ENCODE assay signal across 9 cellular contexts in the genomic region with DNA sequence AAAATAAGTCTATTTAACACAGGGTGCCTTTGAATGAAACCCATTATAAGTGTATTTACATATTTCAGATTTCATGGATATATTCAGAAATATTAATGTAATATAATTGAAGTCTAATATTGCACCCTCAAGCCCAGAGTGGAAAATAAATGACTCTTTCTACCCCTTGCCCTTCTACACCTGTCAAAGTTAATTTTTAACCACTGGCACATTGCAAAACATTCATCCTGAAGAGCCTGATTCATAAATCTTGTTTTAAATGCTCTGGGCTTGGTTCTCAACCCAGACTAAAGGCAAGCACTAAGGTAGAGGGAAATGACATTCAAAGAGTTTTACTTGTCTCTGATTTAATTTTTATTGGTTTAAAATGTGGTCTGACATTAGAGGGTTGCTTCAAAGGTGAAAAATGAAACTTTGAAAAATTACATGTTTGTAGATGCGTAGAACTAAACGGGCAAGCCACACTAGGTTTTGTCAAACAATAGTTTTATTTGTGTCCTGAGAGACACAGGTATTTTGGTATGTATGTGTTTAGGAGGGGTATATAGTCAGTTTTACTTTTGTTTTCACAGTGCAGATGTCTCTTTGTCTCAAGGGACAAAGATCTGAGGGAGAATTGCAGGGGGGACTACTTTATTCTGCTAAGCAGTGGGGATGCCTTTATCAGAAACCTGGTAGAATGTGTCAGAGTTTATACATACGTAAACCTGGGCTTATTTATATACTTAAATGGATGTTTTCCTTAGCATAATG.
DNase-seq lines count a peak whose midpoint lies in the region; ATAC-seq and TF ChIP-seq lines count a peak whose summit lies in the region.
"Had no signal": no experiment of that assay in that cellular context is flagged by ENCODE, and none has a peak within 500 bp of the region (broad histone marks: within the 10 kb centered on the region; RNA-seq: fewer than 3 reads in every experiment).

No MANE protein-coding gene starts in this region.

- H3K27me3 Mint-ChIP-seq in activated naive CD4-positive, alpha-beta T cell treated with anti-CD3 and anti-CD28 coated beads, Interleukin-2, amount 50 U/mL, for 24 hours, result no peaks in the 10 kb centered on the region
- peaks cover 7% of the 10 kb centered on the region for H3K27me3 Mint-ChIP-seq in type B pancreatic cell

- DNase-seq in activated naive CD4-positive, alpha-beta T cell (lab: John Stamatoyannopoulos, UW), result no peak
- DNase-seq in germinal center (ENCODE audit: low spot score), result peak; percentile 22
- DNase-seq in type B pancreatic cell (ENCODE audit: extremely low spot score, unreplicated experiment), result no peak
- DNase-seq in DMS79 (lab: John Stamatoyannopoulos, UW), result no peak
- DNase-seq in GF-D8 (lab: John Stamatoyannopoulos, UW), result no peak
- DNase-seq in NCI-H1436 (lab: John Stamatoyannopoulos, UW), result no peak
- DNase-seq: stimulated activated naive CD4-positive, alpha-beta T cell had no signal

- H3K4me1 Mint-ChIP-seq in activated naive CD4-positive, alpha-beta T cell treated with anti-CD3 and anti-CD28 coated beads, Interleukin-2, amount 50 U/mL, for 24 hours, result peaks cover 97% of the 10 kb centered on the region
- peaks cover 53% of the 10 kb centered on the region for H3K4me1 Mint-ChIP-seq in type B pancreatic cell (ENCODE audit: unreplicated experiment)

- peak overlapping the region; percentile 85 for H3K27ac Mint-ChIP-seq in activated naive CD4-positive, alpha-beta T cell treated with anti-CD3 and anti-CD28 coated beads, Interleukin-2, amount 50 U/mL, for 24 hours
- H3K27ac Mint-ChIP-seq in type B pancreatic cell, result peak overlapping the region; percentile 67

- peak; percentile 25 for ATAC-seq in HG03432 (IDR thresholded peaks at IDR 0.05; ENCODE audit: unreplicated experiment)

- peak overlapping the region; percentile 72 for H3K4me3 Mint-ChIP-seq in activated naive CD4-positive, alpha-beta T cell treated with anti-CD3 and anti-CD28 coated beads, Interleukin-2, amount 50 U/mL, for 24 hours
- peak overlapping the region; percentile 49 for H3K4me3 Mint-ChIP-seq in type B pancreatic cell

- H3K9me3 Mint-ChIP-seq in activated naive CD4-positive, alpha-beta T cell treated with anti-CD3 and anti-CD28 coated beads, Interleukin-2, amount 50 U/mL, for 24 hours, result no peaks in the 10 kb centered on the region
- no peaks in the 10 kb centered on the region for H3K9me3 Mint-ChIP-seq in type B pancreatic cell

- no peak for TF ChIP-seq CTCF in type B pancreatic cell (conservative IDR thresholded peaks at IDR 0.05)

- H3K36me3 Mint-ChIP-seq in activated naive CD4-positive, alpha-beta T cell treated with anti-CD3 and anti-CD28 coated beads, Interleukin-2, amount 50 U/mL, for 24 hours, result peaks cover 6% of the 10 kb centered on the region
- peaks cover 24% of the 10 kb centered on the region for H3K36me3 Mint-ChIP-seq in type B pancreatic cell
